In the genomic region with DNA sequence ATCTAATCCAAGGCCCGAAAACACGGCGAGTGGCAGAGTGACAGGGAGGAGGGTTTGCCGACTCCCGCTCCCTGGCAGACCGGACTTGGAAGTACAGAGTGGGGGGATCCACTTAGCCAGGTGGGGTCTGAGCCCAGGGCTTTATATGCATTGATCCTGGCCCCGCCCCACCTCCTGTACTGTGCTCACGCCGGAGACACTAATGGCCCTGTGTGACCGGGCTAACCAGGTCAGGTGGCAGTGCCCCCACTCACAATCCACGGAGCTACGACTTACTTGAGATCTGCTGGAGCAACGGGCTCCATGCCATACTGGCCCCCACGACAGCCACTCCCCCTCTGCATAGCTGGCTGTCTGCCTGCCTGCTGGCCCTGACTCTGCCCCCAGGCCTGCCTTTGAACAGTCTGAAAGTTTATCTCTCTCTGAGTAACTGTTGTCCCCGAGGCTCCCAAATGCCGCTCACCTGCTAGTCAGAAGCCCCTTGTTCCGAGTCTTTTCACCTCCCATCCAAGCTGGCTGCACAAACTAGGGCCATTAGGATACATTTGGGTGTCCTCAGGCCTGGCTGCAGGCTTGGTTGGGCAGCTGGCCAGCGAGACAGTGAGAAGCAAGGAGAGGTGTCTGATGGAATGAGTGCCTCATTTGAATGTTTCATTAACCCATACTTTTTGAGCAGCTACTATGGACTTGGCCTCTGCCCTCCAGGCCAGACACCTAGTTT, we compare ENCODE assay signal across 20 cellular contexts. TPM values are rescaled to one million over a fixed set of nuclear protein-coding genes. Genes with fewer than 3 reads are reported as not detected.
DNase-seq lines count a peak whose midpoint lies in the region; ATAC-seq and TF ChIP-seq lines count a peak whose summit lies in the region.
"Had no signal": no experiment of that assay in that cellular context is flagged by ENCODE, and none has a peak within 500 bp of the region (broad histone marks: within the 10 kb centered on the region; RNA-seq: fewer than 3 reads in every experiment).

No MANE protein-coding gene starts in this region.

- peak overlapping the region; percentile 34 for H3K4me3 Mint-ChIP-seq in nephron progenitor cell
- H3K4me3 Mint-ChIP-seq: activated naive CD8-positive, alpha-beta T cell treated with anti-CD3 and anti-CD28 coated beads, Interleukin-2, amount 10 ng/mL, durations not matched to agents 7 days and 5 days; activated T-helper 1 cell treated with anti-CD3 and anti-CD28 coated beads, Interleukin-12 subunit alpha, Interleukin-12 subunit beta, Interleukin-2, Interleukin-4 antibody, amounts not matched to agents 30 ng/mL and 10 ng/mL and 1 ng/mL, durations not matched to agents 14 hours and 24 hours and 36 hours had no signal

- TF ChIP-seq CTCF in heart left ventricle (IDR thresholded peaks at IDR 0.05) = no peak
- TF ChIP-seq CTCF in nephron progenitor cell (IDR thresholded peaks at IDR 0.05) = no peak

- ATAC-seq in heart left ventricle = peak in 1 of 4 donors; percentile 21
- no peak for ATAC-seq in GM19467 (IDR thresholded peaks at IDR 0.05; ENCODE audit: unreplicated experiment)
- ATAC-seq in GM19023 (IDR thresholded peaks at IDR 0.05; ENCODE audit: unreplicated experiment) = no peak
- ATAC-seq: foreskin keratinocyte had no signal

- peak; percentile 66 for DNase-seq in DMS79 treated with DMSO at 0.1 percent for 48 hours (lab: John Stamatoyannopoulos, UW)
- DNase-seq in NCI-H82 treated with DMSO at 0.1 percent for 48 hours (lab: John Stamatoyannopoulos, UW; ENCODE audit: unreplicated experiment) = peak; percentile 51
- peak in 1 of 5 donors; percentile 64 for DNase-seq in heart left ventricle
- DNase-seq in nephron progenitor cell = no peak
- no peak for DNase-seq in HK-2 (ENCODE audit: unreplicated experiment)
- no peak for DNase-seq in SIG-M5 treated with dmso at 0.1 percent for 504 hours (lab: John Stamatoyannopoulos, UW; ENCODE audit: unreplicated experiment)
- DNase-seq: activated CD4-positive, CD25-positive, alpha-beta regulatory T cell treated with anti-CD3 and anti-CD28 coated beads, Interleukin-2, amount 50 U/mL, for 72 hours; activated naive CD8-positive, alpha-beta T cell treated with anti-CD3 and anti-CD28 coated beads, Interleukin-2, amount 10 ng/mL, durations not matched to agents 7 days and 5 days; NCI-H2171; PC-9; retina; T1000 had no signal

- no peak for TF ChIP-seq POLR2A in heart left ventricle (IDR thresholded peaks at IDR 0.05)

- H3K27ac Mint-ChIP-seq in nephron progenitor cell = peak overlapping the region; percentile 64
- H3K27ac Mint-ChIP-seq: activated naive CD8-positive, alpha-beta T cell treated with anti-CD3 and anti-CD28 coated beads, Interleukin-2, amount 10 ng/mL, durations not matched to agents 7 days and 5 days; activated T-helper 1 cell treated with anti-CD3 and anti-CD28 coated beads, Interleukin-12 subunit alpha, Interleukin-12 subunit beta, Interleukin-2, Interleukin-4 antibody, amounts not matched to agents 30 ng/mL and 10 ng/mL and 1 ng/mL, durations not matched to agents 14 hours and 24 hours and 36 hours had no signal

- no peaks in the 10 kb centered on the region for H3K27me3 ChIP-seq in heart left ventricle
- H3K27me3 ChIP-seq: dorsolateral prefrontal cortex had no signal

- H3K9me3 Mint-ChIP-seq in nephron progenitor cell = no peaks in the 10 kb centered on the region
- H3K9me3 Mint-ChIP-seq: activated naive CD8-positive, alpha-beta T cell treated with anti-CD3 and anti-CD28 coated beads, Interleukin-2, amount 10 ng/mL, durations not matched to agents 7 days and 5 days; activated T-helper 1 cell treated with anti-CD3 and anti-CD28 coated beads, Interleukin-12 subunit alpha, Interleukin-12 subunit beta, Interleukin-2, Interleukin-4 antibody, amounts not matched to agents 30 ng/mL and 10 ng/mL and 1 ng/mL, durations not matched to agents 14 hours and 24 hours and 36 hours had no signal

- no peaks in the 10 kb centered on the region for H3K36me3 Mint-ChIP-seq in nephron progenitor cell (ENCODE audit: low read depth)
- H3K36me3 Mint-ChIP-seq: activated naive CD8-positive, alpha-beta T cell treated with anti-CD3 and anti-CD28 coated beads, Interleukin-2, amount 10 ng/mL, durations not matched to agents 7 days and 5 days had no signal

- peak overlapping the region in 7 of 12 donors; percentile 4 to 44 (median 28) for H3K27ac ChIP-seq in heart left ventricle
- H3K27ac ChIP-seq: foreskin keratinocyte, PC-9, thoracic aorta had no signal

- WGBS in heart left ventricle, 4 donors = 44 to 60% (median 53%) methylated on average over 15 to 18 of the region's 18 CpGs

- H3K9me3 ChIP-seq in heart left ventricle = no peaks in the 10 kb centered on the region
- H3K9me3 ChIP-seq: thoracic aorta had no signal

- intact Hi-C loops in heart left ventricle (cut with DNase I) = no loop called here

- H3K27me3 Mint-ChIP-seq in nephron progenitor cell (ENCODE audit: low read depth, poor library complexity) = peaks cover 11% of the 10 kb centered on the region

- H3K4me1 Mint-ChIP-seq in nephron progenitor cell = peaks cover 85% of the 10 kb centered on the region
- H3K4me1 Mint-ChIP-seq: activated naive CD8-positive, alpha-beta T cell treated with anti-CD3 and anti-CD28 coated beads, Interleukin-2, amount 10 ng/mL, durations not matched to agents 7 days and 5 days had no signal

- peaks cover 3 to 51% (median 20%) of the 10 kb centered on the region in 12 donors for H3K4me1 ChIP-seq in heart left ventricle

- H3K36me3 ChIP-seq in heart left ventricle = no peaks in the 10 kb centered on the region
- H3K36me3 ChIP-seq: thoracic aorta had no signal

- H3K4me3 ChIP-seq in heart left ventricle = no peak overlapping the region
- H3K4me3 ChIP-seq: dorsolateral prefrontal cortex, PC-9, thoracic aorta had no signal

RNA-seq across cellular contexts. Expression of a gene that starts 28.0 kb away (rescaled TPM):
- under 1 TPM in 8 of 9 donors, not detected in 1; 0.02 to 0.48 (median 0.14) TPM for total RNA-seq in heart left ventricle
- under 1 TPM; 0.04 to 0.11 TPM for polyA plus RNA-seq in heart left ventricle
- total RNA-seq: epithelial cell of proximal tubule had no signal

RNA-seq across cellular contexts. Expression of a gene that starts 41.6 kb away (rescaled TPM):
- total RNA-seq in heart left ventricle = 10 to 100 TPM; 21.6 to 83.0 (median 67.1) TPM
- polyA plus RNA-seq in heart left ventricle = 10 to 100 TPM; 13.8 to 52.3 TPM

RNA-seq across cellular contexts. Expression of a gene that starts 46.1 kb away (rescaled TPM):
- 10 to 100 TPM in 1 of 9 donors, 1 to 10 TPM in 4, under 1 TPM in 3, not detected in 1; 0.20 to 21.6 (median 1.3) TPM for total RNA-seq in heart left ventricle
- polyA plus RNA-seq in heart left ventricle = 1 to 10 TPM in 1 of 2 donors, under 1 TPM in 1; 0.50 to 1.4 TPM
- total RNA-seq: activated T-helper 1 cell treated with anti-CD3 and anti-CD28 coated beads, Interleukin-12 subunit alpha, Interleukin-12 subunit beta, Interleukin-2, Interleukin-4 antibody, amounts not matched to agents 30 ng/mL and 10 ng/mL and 1 ng/mL, durations not matched to agents 14 hours and 24 hours and 36 hours had no signal
- polyA plus RNA-seq: neural cell had no signal

RNA-seq across cellular contexts. Expression of a gene that starts 56.0 kb away (rescaled TPM):
- total RNA-seq in heart left ventricle = 10 to 100 TPM in 6 of 9 donors, 1 to 10 TPM in 3; 8.9 to 29.5 (median 12.6) TPM
- 10 to 100 TPM in 1 of 2 donors, 1 to 10 TPM in 1; 9.0 to 22.1 TPM for polyA plus RNA-seq in heart left ventricle
- total RNA-seq: activated naive CD8-positive, alpha-beta T cell treated with anti-CD3 and anti-CD28 coated beads, Interleukin-2, amount 10 ng/mL, durations not matched to agents 7 days and 5 days; activated T-helper 1 cell treated with anti-CD3 and anti-CD28 coated beads, Interleukin-12 subunit alpha, Interleukin-12 subunit beta, Interleukin-2, Interleukin-4 antibody, amounts not matched to agents 30 ng/mL and 10 ng/mL and 1 ng/mL, durations not matched to agents 14 hours and 24 hours and 36 hours had no signal
- polyA plus RNA-seq: neural cell had no signal

Comparison
In these comparisons a context has a peak if more than half of its experiments do, and no peak if none do; other contexts are left out.
1. DNase-seq: peak in DMS79 treated with DMSO at 0.1 percent for 48 hours (single experiment) and NCI-H82 treated with DMSO at 0.1 percent for 48 hours (single experiment); none in nephron progenitor cell (single experiment), HK-2 (single experiment) and SIG-M5 treated with dmso at 0.1 percent for 504 hours (single experiment).